ENCODE assay signal across 13 cellular contexts in the genomic region with DNA sequence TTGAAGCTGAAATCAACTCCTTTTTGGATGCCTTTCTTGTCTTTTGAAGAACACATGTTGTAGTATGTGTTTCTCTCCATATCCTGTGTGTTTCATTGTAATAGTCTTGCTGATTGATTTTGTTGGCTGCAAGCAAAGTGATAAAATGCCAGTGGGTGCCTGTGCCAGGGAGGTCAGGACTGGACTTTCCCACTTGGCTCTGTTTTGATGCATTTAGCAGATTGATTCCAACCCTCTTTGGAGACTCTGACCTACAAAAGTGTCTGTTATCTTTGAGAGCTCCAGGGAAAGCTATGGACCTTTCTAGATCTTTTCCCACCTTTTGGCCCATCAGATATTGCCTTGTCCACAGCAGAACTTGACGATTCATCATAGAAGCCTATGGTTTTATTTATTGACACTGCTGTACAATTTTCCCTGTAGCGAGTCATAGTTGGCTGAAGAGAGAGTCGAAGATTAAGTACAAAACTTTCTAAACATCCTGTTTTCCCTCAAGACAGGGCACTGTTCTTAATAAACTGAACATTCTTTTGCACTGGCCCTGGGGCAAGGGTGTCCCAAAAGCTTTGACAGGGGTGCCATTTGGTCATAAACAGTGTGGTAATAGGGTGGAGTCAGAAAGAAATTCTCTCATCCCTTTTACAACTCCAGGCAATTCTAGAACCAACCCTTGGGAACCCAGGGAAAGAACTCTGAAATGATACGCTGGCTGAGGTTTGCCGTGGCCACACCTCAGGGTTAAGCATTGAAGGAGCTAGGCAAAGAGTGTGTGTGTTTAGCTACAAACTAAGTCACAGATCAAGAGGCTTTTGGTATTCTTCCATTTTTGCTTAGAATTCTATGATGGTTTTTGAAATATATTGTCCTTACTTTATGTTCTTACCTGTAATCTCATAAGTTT. TPM values are rescaled to one million over a fixed set of nuclear protein-coding genes. Genes with fewer than 3 reads are reported as not detected.
DNase-seq lines count a peak whose midpoint lies in the region; TF ChIP-seq lines count a peak whose summit lies in the region.
"Had no signal": no experiment of that assay in that cellular context is flagged by ENCODE, and none has a peak within 500 bp of the region (broad histone marks: within the 10 kb centered on the region; RNA-seq: fewer than 3 reads in every experiment).

No MANE protein-coding gene starts in this region.

- no peaks in the 10 kb centered on the region for H3K4me1 Mint-ChIP-seq in glutamatergic neuron (ENCODE audit: low read depth, unreplicated experiment)

- no peaks in the 10 kb centered on the region for H3K27me3 Mint-ChIP-seq in glutamatergic neuron (ENCODE audit: unreplicated experiment)

- DNase-seq in GM04503 (ENCODE audit: low read depth) (peak; percentile 23), NCI-H226 (peak; percentile 5), epithelial cell of esophagus (ENCODE audit: low read depth) (peak; percentile 28), osteoblast (ENCODE audit: insufficient read length, low spot score, missing footprints) (no peak), activated gamma-delta T cell treated with Interleukin-2 at 50 U/mL for 16 hours (no peak), glutamatergic neuron (no peak), islet precursor cell (no peak), hypothalamus (lab: John Stamatoyannopoulos, UW) (no peak)
- DNase-seq: activated CD4-positive, CD25-positive, alpha-beta regulatory T cell treated with anti-CD3 and anti-CD28 coated beads, Interleukin-2, amount 50 U/mL, for 72 hours; heart left ventricle; NCI-H1694 treated with DMSO at 0.1 percent for 48 hours; NCI-H774 had no signal

- H3K9me3 ChIP-seq in osteoblast (ENCODE audit: low read depth, low read length) = no peaks in the 10 kb centered on the region

- TF ChIP-seq CTCF in epithelial cell of esophagus (IDR thresholded peaks at IDR 0.05; ENCODE audit: insufficient read depth, low read depth, low read length, missing control alignments) (no peak), osteoblast (IDR thresholded peaks at IDR 0.05; ENCODE audit: extremely low read depth, low read depth, low read length) (no peak), glutamatergic neuron (IDR thresholded peaks at IDR 0.05; ENCODE audit: partially characterized antibody, unreplicated experiment) (no peak)

- no peaks in the 10 kb centered on the region for H3K36me3 Mint-ChIP-seq in glutamatergic neuron (ENCODE audit: unreplicated experiment)

- H4K20me1 ChIP-seq in osteoblast (ENCODE audit: insufficient read depth, low read length) = peaks cover 14% of the 10 kb centered on the region

- H3K36me3 ChIP-seq in osteoblast (ENCODE audit: insufficient read depth, low read length) = no peaks in the 10 kb centered on the region
- H3K36me3 ChIP-seq: heart left ventricle had no signal

- no peak overlapping the region for H3K4me3 Mint-ChIP-seq in glutamatergic neuron (ENCODE audit: unreplicated experiment)

- H3K27ac Mint-ChIP-seq in glutamatergic neuron (ENCODE audit: unreplicated experiment) = no peak overlapping the region

- no peaks in the 10 kb centered on the region for H3K27me3 ChIP-seq in osteoblast (ENCODE audit: insufficient read depth, low read length)
- H3K27me3 ChIP-seq: heart left ventricle had no signal

- H3K4me3 ChIP-seq in epithelial cell of esophagus (ENCODE audit: low read length) = no peak overlapping the region
- no peak overlapping the region for H3K4me3 ChIP-seq in osteoblast (ENCODE audit: insufficient read depth, low read length)
- H3K4me3 ChIP-seq: heart left ventricle had no signal

- H3K4me2 ChIP-seq in osteoblast (ENCODE audit: insufficient read depth, low read length) = no peak overlapping the region

- H2AFZ ChIP-seq in osteoblast (ENCODE audit: low read length) = no peak overlapping the region

- peak overlapping the region; percentile 18 for H3K27ac ChIP-seq in osteoblast (ENCODE audit: low read depth, low read length)
- H3K27ac ChIP-seq: heart left ventricle, HL-60 had no signal

- peaks cover 8% of the 10 kb centered on the region for H3K4me1 ChIP-seq in osteoblast (ENCODE audit: insufficient read depth, low read length)

- H3K79me2 ChIP-seq in osteoblast (ENCODE audit: insufficient read depth, low read length) = peaks cover 96% of the 10 kb centered on the region

- peaks cover 2% of the 10 kb centered on the region for H3K9me3 Mint-ChIP-seq in glutamatergic neuron (ENCODE audit: unreplicated experiment)

RNA-seq across cellular contexts. Expression of gene E2F3, which starts 53.7 kb away (rescaled TPM):
- total RNA-seq in osteoblast = 6.2 and 7.4 TPM in 2 replicates
- total RNA-seq in glutamatergic neuron (ENCODE audit: unreplicated experiment) = 10.1 TPM

Comparison
In these comparisons a context has a peak if more than half of its experiments do, and no peak if none do; other contexts are left out.
1. DNase-seq: peak in GM04503 (single experiment), NCI-H226 (single experiment) and epithelial cell of esophagus (single experiment); none in osteoblast (single experiment), activated gamma-delta T cell treated with Interleukin-2 at 50 U/mL for 16 hours (single experiment), glutamatergic neuron (single experiment), islet precursor cell (single experiment) and hypothalamus (0 of 51).